In the genomic region with DNA sequence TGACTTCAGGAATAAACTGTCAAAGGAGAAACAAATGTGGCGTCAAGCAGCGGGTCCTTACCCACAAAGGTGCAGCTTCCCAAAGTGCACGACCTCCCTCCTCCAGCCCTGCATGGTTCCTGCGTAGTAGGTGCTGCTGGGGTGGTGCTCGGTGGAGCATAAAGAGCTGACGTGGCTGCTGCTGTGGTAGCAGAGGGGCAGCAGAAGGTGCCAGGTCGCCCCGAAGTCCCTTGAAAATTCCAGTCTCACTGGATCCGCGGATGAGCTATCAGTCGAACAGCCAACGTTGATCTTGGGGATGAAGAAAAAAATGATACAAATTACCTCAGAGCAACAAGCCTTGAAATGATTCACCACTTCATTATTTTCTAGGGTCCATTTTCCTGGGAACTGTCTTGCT, we compare ENCODE assay signal across 21 cellular contexts.
DNase-seq lines count a peak whose midpoint lies in the region; ATAC-seq, FAIRE-seq and TF ChIP-seq lines count a peak whose summit lies in the region.
"Had no signal": no experiment of that assay in that cellular context is flagged by ENCODE, and none has a peak within 500 bp of the region (broad histone marks: within the 10 kb centered on the region; RNA-seq: fewer than 3 reads in every experiment).

No MANE protein-coding gene starts in this region.

- no peak for TF ChIP-seq POLR2A in K562 (conservative IDR thresholded peaks at IDR 0.05)
- no peak for TF ChIP-seq POLR2A in GM12891 (IDR thresholded peaks at IDR 0.05; ENCODE audit: low read depth, low read length)

- CTCF ChIA-PET in K562 (lab: Yijun Ruan, JAX; ENCODE audit: low intra/inter-chr PET ratio), result no interaction called here
- CTCF ChIA-PET in activated CD4-positive, alpha-beta memory T cell treated with anti-CD3 and anti-CD28 coated beads for 36 hours (lab: Charles Lee), result no interaction called here

- H3K9me1 ChIP-seq in K562 (ENCODE audit: control insufficient read depth, insufficient read depth, low read length), result no peaks in the 10 kb centered on the region

- H3K9ac ChIP-seq in K562 (ENCODE audit: insufficient read depth in 1 of 2, low read depth in 2 of 2, low read length in 2 of 2) (no peak overlapping the region), neural progenitor cell (no peak overlapping the region)
- H3K9ac ChIP-seq: BLaER1, GM23248, KMS-11 had no signal

- H3K27me3 ChIP-seq in K562 (ENCODE audit: control insufficient read depth in 2 of 2, insufficient read depth in 2 of 2, low read length in 2 of 2) (no peaks in the 10 kb centered on the region), neural progenitor cell (no peaks in the 10 kb centered on the region)
- H3K27me3 ChIP-seq: BLaER1 had no signal

- no peak for TF ChIP-seq RAD21 in K562 (CRISPR knock-in tag; conservative IDR thresholded peaks at IDR 0.05 in 1 of 2, IDR thresholded peaks at IDR 0.05 in 1 of 2)

- FAIRE-seq in K562 (lab: Jason Lieb, UNC) (no peak), GM12891 (lab: Jason Lieb, UNC) (no peak)
- FAIRE-seq: A204.1, GM12878, GM19239, HTR-8/SVneo had no signal

- POLR2A ChIA-PET in K562 (lab: Yijun Ruan, JAX), result interaction anchor here (0.6 kb wide), 1 partner anchor 500 kb away, joined by 3 read pairs; no protein-coding TSS in a partner anchor
- POLR2A ChIA-PET in activated CD4-positive, alpha-beta memory T cell treated with anti-CD3 and anti-CD28 coated beads for 36 hours (lab: Charles Lee), result no interaction called here

- H3K4me1 Mint-ChIP-seq in neural progenitor cell (no peaks in the 10 kb centered on the region), osteocyte (ENCODE audit: unreplicated experiment) (no peaks in the 10 kb centered on the region)
- no peaks in the 10 kb centered on the region for H3K4me1 Mint-ChIP-seq in activated CD4-positive, alpha-beta memory T cell treated with anti-CD3 and anti-CD28 coated beads for 36 hours (ENCODE audit: low read depth)
- H3K4me1 Mint-ChIP-seq: CD14-positive monocyte; CD4-positive, alpha-beta memory T cell had no signal

- H3K36me3 Mint-ChIP-seq in neural progenitor cell, result no peaks in the 10 kb centered on the region
- H3K36me3 Mint-ChIP-seq in activated CD4-positive, alpha-beta memory T cell treated with anti-CD3 and anti-CD28 coated beads for 36 hours, result no peaks in the 10 kb centered on the region
- no peaks in the 10 kb centered on the region for H3K36me3 Mint-ChIP-seq in osteocyte (ENCODE audit: unreplicated experiment)
- H3K36me3 Mint-ChIP-seq: CD14-positive monocyte; CD4-positive, alpha-beta memory T cell had no signal

- H3K27me3 Mint-ChIP-seq in neural progenitor cell (ENCODE audit: insufficient read depth, low read depth), result no peaks in the 10 kb centered on the region
- peaks cover 15% of the 10 kb centered on the region for H3K27me3 Mint-ChIP-seq in activated CD4-positive, alpha-beta memory T cell treated with anti-CD3 and anti-CD28 coated beads for 36 hours
- H3K27me3 Mint-ChIP-seq in osteocyte (ENCODE audit: unreplicated experiment), result peaks cover 9% of the 10 kb centered on the region

- BruUV-seq in K562 (replicated peaks; lab: Mats Ljungman, UMichigan), result no TSS peak

- H3K4me3 ChIP-seq in K562 (no peak overlapping the region), neural progenitor cell (no peak overlapping the region)
- H3K4me3 ChIP-seq: BLaER1, GM12878, GM23248, HAP-1 had no signal

- H4K20me1 ChIP-seq in K562 (replicated peaks; ENCODE audit: control insufficient read depth, insufficient read depth, low read length) (no peaks in the 10 kb centered on the region), neural progenitor cell (ENCODE audit: low read depth) (no peaks in the 10 kb centered on the region)
- H4K20me1 ChIP-seq: BLaER1 had no signal

- no peak for TF ChIP-seq EP300 in K562 (IDR thresholded peaks at IDR 0.05; ENCODE audit: low read length)

- intact Hi-C loops in K562 (cut with micrococcal nuclease), result no loop called here
- intact Hi-C loops in activated CD4-positive, alpha-beta memory T cell treated with anti-CD3 and anti-CD28 coated beads for 36 hours (cut with micrococcal nuclease), result no loop called here

- WGBS in K562 (ENCODE audit: insufficient coverage, low coverage, missing lambda C conversion rate), result 79% methylated on average over 12 of the region's 12 CpGs

- no peaks in the 10 kb centered on the region for H3F3A ChIP-seq in neural progenitor cell (ENCODE audit: low read depth)

- peak; percentile 31 for DNase-seq in ACHN
- peak; percentile 44 for DNase-seq in Daoy (ENCODE audit: low read depth)
- DNase-seq in K562 (ENCODE audit: extremely low read depth in 1 of 4, low spot score in 3 of 4), result no peak
- no peak for DNase-seq in neural progenitor cell (ENCODE audit: low spot score)
- no peak for DNase-seq in activated CD4-positive, alpha-beta memory T cell treated with anti-CD3 and anti-CD28 coated beads for 36 hours
- DNase-seq in activated naive CD4-positive, alpha-beta T cell (lab: John Stamatoyannopoulos, UW), result no peak
- DNase-seq in osteocyte (ENCODE audit: extremely low spot score, unreplicated experiment), result no peak
- no peak for DNase-seq in GM12891 (ENCODE audit: insufficient read length, low spot score)
- DNase-seq: Calu3; CD4-positive, alpha-beta memory T cell; DMS79 treated with DMSO at 0.1 percent for 48 hours; EL; GM23248 had no signal

- H3K36me3 ChIP-seq in K562 (ENCODE audit: control insufficient read depth, insufficient read depth, low read length), result peaks cover 17% of the 10 kb centered on the region
- H3K36me3 ChIP-seq in neural progenitor cell, result no peaks in the 10 kb centered on the region
- H3K36me3 ChIP-seq: BLaER1, HAP-1 had no signal

- H3K27ac Mint-ChIP-seq in neural progenitor cell (peak overlapping the region; percentile 34), osteocyte (ENCODE audit: unreplicated experiment) (no peak overlapping the region)
- no peak overlapping the region for H3K27ac Mint-ChIP-seq in activated CD4-positive, alpha-beta memory T cell treated with anti-CD3 and anti-CD28 coated beads for 36 hours
- H3K27ac Mint-ChIP-seq: CD14-positive monocyte; CD4-positive, alpha-beta memory T cell had no signal

- H3K9me3 Mint-ChIP-seq in neural progenitor cell (no peaks in the 10 kb centered on the region), osteocyte (ENCODE audit: unreplicated experiment) (no peaks in the 10 kb centered on the region)
- no peaks in the 10 kb centered on the region for H3K9me3 Mint-ChIP-seq in activated CD4-positive, alpha-beta memory T cell treated with anti-CD3 and anti-CD28 coated beads for 36 hours
- H3K9me3 Mint-ChIP-seq: CD4-positive, alpha-beta memory T cell had no signal

- no peak for ATAC-seq in K562
- ATAC-seq: GM12878 had no signal

- H3K4me2 ChIP-seq in K562 (ENCODE audit: insufficient read depth, low read length), result no peak overlapping the region
- no peak overlapping the region for H3K4me2 ChIP-seq in neural progenitor cell
- H3K4me2 ChIP-seq: BLaER1, KMS-11 had no signal

- in situ Hi-C loops in ACHN (cut with HindIII; ENCODE audit: low pct_ligation_motif_present, low pct_unique_long_range_greater_than_20kb, low sequenced_read_pairs), result loop anchor here (25.0 kb wide), 1 partner anchor 611 kb away; no protein-coding TSS in a partner anchor
- in situ Hi-C loops in K562 (cut with MboI), result loop anchor here (25.0 kb wide), 1 partner anchor 1361 kb away; no protein-coding TSS in a partner anchor

- no peaks in the 10 kb centered on the region for H3K9me3 ChIP-seq in K562 (replicated peaks; ENCODE audit: control insufficient read depth, insufficient read depth, low read depth, low read length)
- H3K9me3 ChIP-seq in neural progenitor cell (ENCODE audit: low read depth), result no peaks in the 10 kb centered on the region
- H3K9me3 ChIP-seq: BLaER1, HAP-1 had no signal

- no peaks in the 10 kb centered on the region for H3K79me2 ChIP-seq in K562 (ENCODE audit: control insufficient read depth, insufficient read depth, low read length)
- H3K79me2 ChIP-seq in neural progenitor cell (ENCODE audit: low read depth), result no peaks in the 10 kb centered on the region

- H3K4me3 Mint-ChIP-seq in neural progenitor cell (no peak overlapping the region), osteocyte (ENCODE audit: unreplicated experiment) (no peak overlapping the region)
- no peak overlapping the region for H3K4me3 Mint-ChIP-seq in activated CD4-positive, alpha-beta memory T cell treated with anti-CD3 and anti-CD28 coated beads for 36 hours
- H3K4me3 Mint-ChIP-seq: CD14-positive monocyte; CD4-positive, alpha-beta memory T cell had no signal

- TF ChIP-seq CTCF in K562 (IDR thresholded peaks at IDR 0.05 in 2 of 3, conservative IDR thresholded peaks at IDR 0.05 in 1 of 3; ENCODE audit: insufficient read depth in 2 of 3, low read depth in 1 of 3, low read length in 3 of 3) (no peak), neural progenitor cell (IDR thresholded peaks at IDR 0.05) (no peak), osteocyte (IDR thresholded peaks at IDR 0.05) (no peak)

- H2AFZ ChIP-seq in K562 (ENCODE audit: low read depth, low read length) (no peak overlapping the region), neural progenitor cell (replicated peaks) (no peak overlapping the region)
- H2AFZ ChIP-seq: GM23248 had no signal

- H3K27ac ChIP-seq in K562 (ENCODE audit: extremely low read depth, low read depth, low read length) (no peak overlapping the region), neural progenitor cell (no peak overlapping the region)
- H3K27ac ChIP-seq: BLaER1, GM23248, KMS-11 had no signal

- H3K4me1 ChIP-seq in K562 (replicated peaks in 1 of 2; ENCODE audit: control insufficient read depth in 2 of 2, insufficient read depth in 2 of 2, low read length in 2 of 2) (no peaks in the 10 kb centered on the region), neural progenitor cell (no peaks in the 10 kb centered on the region)
- H3K4me1 ChIP-seq: BLaER1, HAP-1 had no signal

TF ChIP-seq in K562, 482 proteins besides CTCF, POLR2A, EP300 and RAD21:
- TF ChIP-seq XRCC4 (IDR thresholded peaks at IDR 0.05; ENCODE audit: extremely low read depth, insufficient read depth, insufficient read length), result no peak
- 0 out of 2 replicates have a peak, but pooled peaks have one; percentile 10 for TF ChIP-seq ZNF589 (CRISPR knock-in tag; IDR thresholded peaks at IDR 0.05; ENCODE audit: low read depth)
- TF ChIP-seq MEIS2 (IDR thresholded peaks at IDR 0.05; ENCODE audit: partially characterized antibody), result no peak

TF ChIP-seq in GM12891, 5 proteins besides CTCF, POLR2A, EP300 and RAD21:
- TF ChIP-seq POLR2AphosphoS5 (IDR thresholded peaks at IDR 0.05; ENCODE audit: low read depth, low read length) (no peak), PAX5 (IDR thresholded peaks at IDR 0.05; ENCODE audit: insufficient read depth, low read length, severe bottlenecking) (no peak), POU2F2 (IDR thresholded peaks at IDR 0.05; ENCODE audit: low read depth, low read length) (no peak), SPI1 (IDR thresholded peaks at IDR 0.05; ENCODE audit: low read depth, low read length) (no peak), TAF1 (IDR thresholded peaks at IDR 0.05; ENCODE audit: low read depth, low read length) (no peak)

Comparison
In these comparisons a context has a peak if more than half of its experiments do, and no peak if none do; other contexts are left out.
1. DNase-seq: peak in ACHN (single experiment) and Daoy (single experiment); none in K562 (0 of 4), neural progenitor cell (single experiment), activated CD4-positive, alpha-beta memory T cell treated with anti-CD3 and anti-CD28 coated beads for 36 hours (single experiment), activated naive CD4-positive, alpha-beta T cell (0 of 4), osteocyte (single experiment) and GM12891 (single experiment).